In the genomic region with DNA sequence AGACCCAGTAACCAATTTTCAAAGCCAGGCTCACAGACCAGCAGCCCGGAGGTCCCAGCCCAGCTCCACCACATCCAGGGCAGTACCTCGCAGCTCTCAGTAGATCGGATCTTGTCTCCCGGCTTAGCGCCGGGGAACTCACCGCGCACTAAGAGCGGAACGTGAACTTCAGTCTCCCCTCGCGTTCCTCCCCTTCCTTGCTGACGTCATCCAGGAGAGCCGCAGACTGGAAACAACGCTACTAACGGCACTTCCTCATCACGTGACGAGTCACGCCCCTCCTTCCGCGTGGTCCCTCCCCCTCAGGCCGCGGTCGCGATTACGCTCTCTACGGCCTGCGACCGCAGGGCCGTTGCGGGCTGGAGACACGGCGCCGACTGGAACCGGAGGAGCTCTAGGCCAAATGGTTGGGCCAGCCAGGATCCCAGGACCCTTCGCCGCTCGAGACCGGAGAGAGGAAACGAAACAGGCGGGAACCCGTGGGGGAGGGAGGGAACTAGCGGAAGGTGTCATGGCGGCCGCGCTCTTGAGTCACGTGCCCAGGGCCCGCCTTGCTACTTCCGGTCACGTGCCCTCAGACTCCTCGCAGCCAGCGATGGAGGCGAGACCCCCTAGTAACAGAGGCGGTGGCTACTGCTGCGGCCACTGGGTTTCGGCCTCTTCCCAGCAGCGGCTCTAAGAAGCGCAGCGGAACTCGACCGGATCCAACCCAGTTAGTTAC, we compare ENCODE assay signal across 1 cellular context.
A peak's percentile ranks its signal among the peaks of the same experiment; 100 is the strongest.
TF ChIP-seq lines count a peak whose summit lies in the region.

A gene (plus strand): TSS at position 577 of the 721 bp plus-strand sequence. CDS start 10,508 bp downstream, outside the sequence.
A gene with protein sequence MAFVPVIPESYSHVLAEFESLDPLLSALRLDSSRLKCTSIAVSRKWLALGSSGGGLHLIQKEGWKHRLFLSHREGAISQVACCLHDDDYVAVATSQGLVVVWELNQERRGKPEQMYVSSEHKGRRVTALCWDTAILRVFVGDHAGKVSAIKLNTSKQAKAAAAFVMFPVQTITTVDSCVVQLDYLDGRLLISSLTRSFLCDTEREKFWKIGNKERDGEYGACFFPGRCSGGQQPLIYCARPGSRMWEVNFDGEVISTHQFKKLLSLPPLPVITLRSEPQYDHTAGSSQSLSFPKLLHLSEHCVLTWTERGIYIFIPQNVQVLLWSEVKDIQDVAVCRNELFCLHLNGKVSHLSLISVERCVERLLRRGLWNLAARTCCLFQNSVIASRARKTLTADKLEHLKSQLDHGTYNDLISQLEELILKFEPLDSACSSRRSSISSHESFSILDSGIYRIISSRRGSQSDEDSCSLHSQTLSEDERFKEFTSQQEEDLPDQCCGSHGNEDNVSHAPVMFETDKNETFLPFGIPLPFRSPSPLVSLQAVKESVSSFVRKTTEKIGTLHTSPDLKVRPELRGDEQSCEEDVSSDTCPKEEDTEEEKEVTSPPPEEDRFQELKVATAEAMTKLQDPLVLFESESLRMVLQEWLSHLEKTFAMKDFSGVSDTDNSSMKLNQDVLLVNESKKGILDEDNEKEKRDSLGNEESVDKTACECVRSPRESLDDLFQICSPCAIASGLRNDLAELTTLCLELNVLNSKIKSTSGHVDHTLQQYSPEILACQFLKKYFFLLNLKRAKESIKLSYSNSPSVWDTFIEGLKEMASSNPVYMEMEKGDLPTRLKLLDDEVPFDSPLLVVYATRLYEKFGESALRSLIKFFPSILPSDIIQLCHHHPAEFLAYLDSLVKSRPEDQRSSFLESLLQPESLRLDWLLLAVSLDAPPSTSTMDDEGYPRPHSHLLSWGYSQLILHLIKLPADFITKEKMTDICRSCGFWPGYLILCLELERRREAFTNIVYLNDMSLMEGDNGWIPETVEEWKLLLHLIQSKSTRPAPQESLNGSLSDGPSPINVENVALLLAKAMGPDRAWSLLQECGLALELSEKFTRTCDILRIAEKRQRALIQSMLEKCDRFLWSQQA (minus strand): TSS at position 150 of the 721 bp plus-strand sequence. CDS start 4,282 bp downstream, outside the sequence.

TF ChIP-seq in HepG2, 621 proteins besides CTCF, POLR2A, EP300 and RAD21 (continued from another document):
- TF ChIP-seq, protein P1, sequence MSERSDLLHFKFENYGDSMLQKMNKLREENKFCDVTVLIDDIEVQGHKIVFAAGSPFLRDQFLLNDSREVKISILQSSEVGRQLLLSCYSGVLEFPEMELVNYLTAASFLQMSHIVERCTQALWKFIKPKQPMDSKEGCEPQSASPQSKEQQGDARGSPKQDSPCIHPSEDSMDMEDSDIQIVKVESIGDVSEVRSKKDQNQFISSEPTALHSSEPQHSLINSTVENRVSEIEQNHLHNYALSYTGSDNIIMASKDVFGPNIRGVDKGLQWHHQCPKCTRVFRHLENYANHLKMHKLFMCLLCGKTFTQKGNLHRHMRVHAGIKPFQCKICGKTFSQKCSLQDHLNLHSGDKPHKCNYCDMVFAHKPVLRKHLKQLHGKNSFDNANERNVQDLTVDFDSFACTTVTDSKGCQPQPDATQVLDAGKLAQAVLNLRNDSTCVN (CRISPR knock-in tag; IDR thresholded peaks at IDR 0.05; ENCODE audit: borderline replicate concordance) = peak; percentile 85; the same call in 1 of the 2 replicates
- TF ChIP-seq ZNF720 (CRISPR knock-in tag; IDR thresholded peaks at IDR 0.05) (no peak), MAFK (conservative IDR thresholded peaks at IDR 0.05 in 1 of 2, IDR thresholded peaks at IDR 0.05 in 1 of 2; ENCODE audit: low read length in 2 of 2) (no peak), CHD2 (IDR thresholded peaks at IDR 0.05; ENCODE audit: low read depth, low read length) (no peak), IRF2 (CRISPR knock-in tag; IDR thresholded peaks at IDR 0.05) (peak; percentile 91), ZNF264 (CRISPR knock-in tag; IDR thresholded peaks at IDR 0.05) (0 out of 2 replicates have a peak, but pooled peaks have one; percentile 49), FOXC1 (CRISPR knock-in tag; IDR thresholded peaks at IDR 0.05; ENCODE audit: borderline replicate concordance) (peak; percentile 67), RFX3 (CRISPR knock-in tag; IDR thresholded peaks at IDR 0.05) (no peak), ZNF333 (CRISPR knock-in tag; IDR thresholded peaks at IDR 0.05; ENCODE audit: borderline replicate concordance) (0 out of 2 replicates have a peak, but pooled peaks have one; percentile 58), ZNF768 (CRISPR knock-in tag; IDR thresholded peaks at IDR 0.05) (peak; percentile 81; the same call in 1 of the 2 replicates), ZFX (CRISPR knock-in tag; IDR thresholded peaks at IDR 0.05; ENCODE audit: low read depth) (peak; percentile 99), CREM (IDR thresholded peaks at IDR 0.05) (peak; percentile 99), CREM (CRISPR knock-in tag; IDR thresholded peaks at IDR 0.05) (peak; percentile 70), ZNF180 (CRISPR knock-in tag; IDR thresholded peaks at IDR 0.05; ENCODE audit: borderline replicate concordance, low read depth) (no peak), ZNF75D (CRISPR knock-in tag; IDR thresholded peaks at IDR 0.05; ENCODE audit: borderline replicate concordance) (no peak), YEATS2 (CRISPR knock-in tag; IDR thresholded peaks at IDR 0.05; ENCODE audit: borderline replicate concordance) (peak; percentile 97), FOXM1 (CRISPR knock-in tag; IDR thresholded peaks at IDR 0.05) (no peak), ADNP (CRISPR knock-in tag; IDR thresholded peaks at IDR 0.05) (no peak), ZNF619 (CRISPR knock-in tag; IDR thresholded peaks at IDR 0.05) (peak; percentile 37; the same call in 1 of the 2 replicates), ZNF343 (CRISPR knock-in tag; IDR thresholded peaks at IDR 0.05) (0 out of 2 replicates have a peak, but pooled peaks have one; percentile 46), ZNF549 (CRISPR knock-in tag; IDR thresholded peaks at IDR 0.05) (no peak)
- TF ChIP-seq, protein P2, sequence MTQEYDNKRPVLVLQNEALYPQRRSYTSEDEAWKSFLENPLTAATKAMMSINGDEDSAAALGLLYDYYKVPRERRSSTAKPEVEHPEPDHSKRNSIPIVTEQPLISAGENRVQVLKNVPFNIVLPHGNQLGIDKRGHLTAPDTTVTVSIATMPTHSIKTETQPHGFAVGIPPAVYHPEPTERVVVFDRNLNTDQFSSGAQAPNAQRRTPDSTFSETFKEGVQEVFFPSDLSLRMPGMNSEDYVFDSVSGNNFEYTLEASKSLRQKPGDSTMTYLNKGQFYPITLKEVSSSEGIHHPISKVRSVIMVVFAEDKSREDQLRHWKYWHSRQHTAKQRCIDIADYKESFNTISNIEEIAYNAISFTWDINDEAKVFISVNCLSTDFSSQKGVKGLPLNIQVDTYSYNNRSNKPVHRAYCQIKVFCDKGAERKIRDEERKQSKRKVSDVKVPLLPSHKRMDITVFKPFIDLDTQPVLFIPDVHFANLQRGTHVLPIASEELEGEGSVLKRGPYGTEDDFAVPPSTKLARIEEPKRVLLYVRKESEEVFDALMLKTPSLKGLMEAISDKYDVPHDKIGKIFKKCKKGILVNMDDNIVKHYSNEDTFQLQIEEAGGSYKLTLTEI (CRISPR knock-in tag; conservative IDR thresholded peaks at IDR 0.05) = no peak
- TF ChIP-seq, protein P3, sequence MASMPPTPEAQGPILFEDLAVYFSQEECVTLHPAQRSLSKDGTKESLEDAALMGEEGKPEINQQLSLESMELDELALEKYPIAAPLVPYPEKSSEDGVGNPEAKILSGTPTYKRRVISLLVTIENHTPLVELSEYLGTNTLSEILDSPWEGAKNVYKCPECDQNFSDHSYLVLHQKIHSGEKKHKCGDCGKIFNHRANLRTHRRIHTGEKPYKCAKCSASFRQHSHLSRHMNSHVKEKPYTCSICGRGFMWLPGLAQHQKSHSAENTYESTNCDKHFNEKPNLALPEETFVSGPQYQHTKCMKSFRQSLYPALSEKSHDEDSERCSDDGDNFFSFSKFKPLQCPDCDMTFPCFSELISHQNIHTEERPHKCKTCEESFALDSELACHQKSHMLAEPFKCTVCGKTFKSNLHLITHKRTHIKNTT (CRISPR knock-in tag; IDR thresholded peaks at IDR 0.05) = no peak
- TF ChIP-seq, protein P4, sequence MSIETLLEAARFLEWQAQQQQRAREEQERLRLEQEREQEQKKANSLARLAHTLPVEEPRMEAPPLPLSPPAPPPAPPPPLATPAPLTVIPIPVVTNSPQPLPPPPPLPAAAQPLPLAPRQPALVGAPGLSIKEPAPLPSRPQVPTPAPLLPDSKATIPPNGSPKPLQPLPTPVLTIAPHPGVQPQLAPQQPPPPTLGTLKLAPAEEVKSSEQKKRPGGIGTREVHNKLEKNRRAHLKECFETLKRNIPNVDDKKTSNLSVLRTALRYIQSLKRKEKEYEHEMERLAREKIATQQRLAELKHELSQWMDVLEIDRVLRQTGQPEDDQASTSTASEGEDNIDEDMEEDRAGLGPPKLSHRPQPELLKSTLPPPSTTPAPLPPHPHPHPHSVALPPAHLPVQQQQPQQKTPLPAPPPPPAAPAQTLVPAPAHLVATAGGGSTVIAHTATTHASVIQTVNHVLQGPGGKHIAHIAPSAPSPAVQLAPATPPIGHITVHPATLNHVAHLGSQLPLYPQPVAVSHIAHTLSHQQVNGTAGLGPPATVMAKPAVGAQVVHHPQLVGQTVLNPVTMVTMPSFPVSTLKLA (IDR thresholded peaks at IDR 0.05) = peak; percentile 92
